In genomic region chr2:191620144-191620543, GRCh38 we compare ENCODE assay signal across 11 cellular contexts. TPM values are rescaled to one million over a fixed set of nuclear protein-coding genes. Genes with fewer than 3 reads are reported as not detected.
DNase-seq lines count a peak whose midpoint lies in the region; ATAC-seq and TF ChIP-seq lines count a peak whose summit lies in the region.
"Had no signal": no experiment of that assay in that cellular context is flagged by ENCODE, and none has a peak within 500 bp of the region (broad histone marks: within the 10 kb centered on the region; RNA-seq: fewer than 3 reads in every experiment).

No MANE protein-coding gene starts in this region.

- H3K79me2 ChIP-seq in GM23248 (ENCODE audit: insufficient read depth) = no peaks in the 10 kb centered on the region

- H3K27ac Mint-ChIP-seq in CD4-positive, alpha-beta memory T cell = peak overlapping the region; percentile 0 to 93 (median 80)

- H3F3A ChIP-seq in GM23248 (ENCODE audit: insufficient read depth) = peaks cover 11% of the 10 kb centered on the region

- peaks cover 73% of the 10 kb centered on the region for H3K4me1 ChIP-seq in CD4-positive, alpha-beta memory T cell (ENCODE audit: insufficient read depth, low read length)
- H3K4me1 ChIP-seq in GM23248 (ENCODE audit: insufficient read depth) = peaks cover 14% of the 10 kb centered on the region
- H3K4me1 ChIP-seq in lung (ENCODE audit: control insufficient read depth in 2 of 2, insufficient read depth in 2 of 2, low read length in 2 of 2) = peaks cover 0 to 2% of the 10 kb centered on the region in 2 donors

- H2AFZ ChIP-seq in GM23248 = peak overlapping the region; percentile 60

- POLR2A ChIA-PET in CD4-positive, alpha-beta memory T cell (lab: Charles Lee; ENCODE audit: partially characterized antibody) = interaction anchor here (1.6 to 17.9 kb wide), 4 partner anchors 7 to 60 kb away, joined by 4 to 602 read pairs (median 64); partner anchors contain the start of gene NABP1

- no peaks in the 10 kb centered on the region for H3K36me3 ChIP-seq in CD4-positive, alpha-beta memory T cell (ENCODE audit: insufficient read depth, low read length)
- H3K36me3 ChIP-seq in GM23248 (ENCODE audit: low read depth) (no peaks in the 10 kb centered on the region), lung (ENCODE audit: control insufficient read depth in 2 of 2, insufficient read depth in 2 of 2, low read length in 2 of 2) (no peaks in the 10 kb centered on the region), WERI-Rb-1 (no peaks in the 10 kb centered on the region)

- H4K20me1 ChIP-seq in GM23248 (ENCODE audit: insufficient read depth) = no peaks in the 10 kb centered on the region

- intact Hi-C loops in CD4-positive, alpha-beta memory T cell (cut with micrococcal nuclease) = no loop called here

- no peak overlapping the region for H3K27ac ChIP-seq in CD4-positive, alpha-beta memory T cell (ENCODE audit: low read depth, low read length)
- H3K27ac ChIP-seq in GM23248 (peak overlapping the region; percentile 66), lung (ENCODE audit: low read depth in 1 of 2, low read length in 1 of 2) (no peak overlapping the region), WERI-Rb-1 (no peak overlapping the region)

- CTCF ChIA-PET in CD4-positive, alpha-beta memory T cell (lab: Charles Lee; ENCODE audit: partially characterized antibody) = interaction anchor here (0.9 to 4.5 kb wide), 4 partner anchors 8 to 57 kb away, joined by 4 to 22 read pairs (median 6); no protein-coding TSS in a partner anchor

- H3K4me3 Mint-ChIP-seq in CD4-positive, alpha-beta memory T cell = peak overlapping the region in 2 of 8 donors; percentile 11 to 47

- peak; percentile 78 for ATAC-seq in lung (ENCODE audit: insufficient read depth, low FRiP score)

- in situ Hi-C loops in GM23248 (cut with MboI) = no loop called here

- H3K9me3 ChIP-seq in CD4-positive, alpha-beta memory T cell (ENCODE audit: control insufficient read depth in 1 of 2, low read length in 2 of 2) = no peaks in the 10 kb centered on the region
- H3K9me3 ChIP-seq in GM23248 (ENCODE audit: low read depth) (no peaks in the 10 kb centered on the region), lung (ENCODE audit: control insufficient read depth in 2 of 2, insufficient read depth in 1 of 2, low read length in 1 of 2) (no peaks in the 10 kb centered on the region), WERI-Rb-1 (ENCODE audit: severe bottlenecking) (no peaks in the 10 kb centered on the region)

- no peaks in the 10 kb centered on the region for H3K27me3 Mint-ChIP-seq in CD4-positive, alpha-beta memory T cell

- H3K9ac ChIP-seq in GM23248 = 0 out of 2 replicates have a peak overlapping the region, but pooled peaks have one; percentile 32

- H3K4me2 ChIP-seq in GM23248 (ENCODE audit: unreplicated experiment) = peak overlapping the region; percentile 23

- 88 to 100% methylated on average over 1 of the region's 1 CpG for WGBS in GM23248 (ENCODE audit: low coverage in 1 of 2, low lambda C conversion rate in 2 of 2, missing lambda C conversion rate in 2 of 2), 2 experiments
- WGBS in lung, 2 donors = 71 to 96% methylated on average over 1 of the region's 1 CpG

- H3K9me2 ChIP-seq in GM23248 (ENCODE audit: insufficient read depth) = no peaks in the 10 kb centered on the region

- H3K27me3 ChIP-seq in CD4-positive, alpha-beta memory T cell (ENCODE audit: insufficient read depth, low read length) = no peaks in the 10 kb centered on the region
- H3K27me3 ChIP-seq in GM23248 (replicated peaks; ENCODE audit: insufficient read depth) (no peaks in the 10 kb centered on the region), lung (ENCODE audit: control insufficient read depth, insufficient read depth) (no peaks in the 10 kb centered on the region), WERI-Rb-1 (ENCODE audit: insufficient read depth, low read depth, severe bottlenecking) (no peaks in the 10 kb centered on the region)

- H3K4me1 Mint-ChIP-seq in CD4-positive, alpha-beta memory T cell = peaks cover 50 to 73% (median 63%) of the 10 kb centered on the region in 4 donors

- peaks cover 0 to 3% of the 10 kb centered on the region in 2 donors for H3K36me3 Mint-ChIP-seq in CD4-positive, alpha-beta memory T cell

- TF ChIP-seq CTCF in lung (IDR thresholded peaks at IDR 0.05; ENCODE audit: control extremely low read depth, extremely low read depth) (no peak), WERI-Rb-1 (IDR thresholded peaks at IDR 0.05; ENCODE audit: low read depth, low read length) (no peak)

- H3K4me3 ChIP-seq in CD4-positive, alpha-beta memory T cell (ENCODE audit: low read length in 2 of 2) = no peak overlapping the region
- H3K4me3 ChIP-seq in GM23248 (no peak overlapping the region), lung (no peak overlapping the region), WERI-Rb-1 (ENCODE audit: low read depth, low read length) (no peak overlapping the region)

- DNase-seq in CD4-positive, alpha-beta memory T cell = no peak
- DNase-seq in GM23248 (peak; percentile 59), astrocyte of the hippocampus (ENCODE audit: low read depth, low spot score) (peak; percentile 88), lung (ENCODE audit: low spot score) (peak; percentile 34), KG1 (lab: John Stamatoyannopoulos, UW) (no peak), WERI-Rb-1 (no peak), GM19238 (ENCODE audit: insufficient read length, low spot score) (no peak)
- DNase-seq: activated naive CD4-positive, alpha-beta T cell treated with Interleukin-2 at 50 U/mL for 16 hours; DMS153; effector CD8-positive, alpha-beta T cell; NCI-H446 had no signal

- H3K9me3 Mint-ChIP-seq in CD4-positive, alpha-beta memory T cell = peaks cover 0 to 1% (median 0%) of the 10 kb centered on the region in 8 donors

RNA-seq across cellular contexts. Expression of gene NABP1, which starts 57.8 kb away (rescaled TPM):
- total RNA-seq in CD4-positive, alpha-beta memory T cell = 100 to 1,000 TPM; 107 to 111 TPM
- 10 to 100 TPM; 14.6 to 22.4 TPM for polyA plus RNA-seq in CD4-positive, alpha-beta memory T cell
- 121 and 124 TPM in 2 replicates for total RNA-seq in GM23248 (2014; rRNA removed; shearing (Covaris generic))
- polyA plus RNA-seq in GM23248 (2016; fragmentation: Nextera tagmentation; extraction: Ambion mirVana) = 120 and 148 TPM in 2 replicates
- 10 to 100 TPM; 35.9 to 62.3 TPM for total RNA-seq in lung
- 10 to 100 TPM; 22.5 to 66.3 TPM for polyA plus RNA-seq in lung

Comparison
In these comparisons a context has a peak if more than half of its experiments do, and no peak if none do; other contexts are left out.
1. DNase-seq: peak in GM23248 (single experiment), astrocyte of the hippocampus (single experiment) and lung (single experiment); none in CD4-positive, alpha-beta memory T cell (0 of 5), KG1 (single experiment), WERI-Rb-1 (single experiment) and GM19238 (single experiment).